18 cellular contexts compared by ENCODE assay signal in genomic region chr16:3591991-3592390, GRCh38. TPM values are rescaled to one million over a fixed set of nuclear protein-coding genes. Genes with fewer than 3 reads are reported as not detected.
DNase-seq lines count a peak whose midpoint lies in the region; ATAC-seq and TF ChIP-seq lines count a peak whose summit lies in the region.
"Had no signal": no experiment of that assay in that cellular context is flagged by ENCODE, and none has a peak within 500 bp of the region (broad histone marks: within the 10 kb centered on the region; RNA-seq: fewer than 3 reads in every experiment).

No MANE protein-coding gene starts in this region.

- ATAC-seq in heart right ventricle (peak in 1 of 8 donors; percentile 26), HG02623 (IDR thresholded peaks at IDR 0.05; ENCODE audit: unreplicated experiment) (no peak)
- ATAC-seq: GM12878, HCT116 had no signal

- CTCF ChIA-PET in HEK293 (lab: Yijun Ruan, JAX), result no interaction called here

- 87 to 89% methylated on average over 6 of the region's 6 CpGs for WGBS in heart right ventricle, 2 donors
- WGBS in suprapubic skin, result 100% methylated on average over 6 of the region's 6 CpGs

- POLR2A ChIA-PET in HEK293 (lab: Yijun Ruan, JAX), result no interaction called here

- H3K9me3 ChIP-seq in heart right ventricle (no peaks in the 10 kb centered on the region), HEK293 (ENCODE audit: control insufficient read depth, insufficient read depth, low read depth, low read length) (no peaks in the 10 kb centered on the region), suprapubic skin (no peaks in the 10 kb centered on the region)
- H3K9me3 ChIP-seq: BE2C, Caco-2 had no signal

- H3K4me1 ChIP-seq in heart right ventricle (peaks cover 0 to 34% (median 10%) of the 10 kb centered on the region in 9 donors), HEK293 (ENCODE audit: control insufficient read depth, insufficient read depth, low read length) (no peaks in the 10 kb centered on the region), suprapubic skin (no peaks in the 10 kb centered on the region)
- H3K4me1 ChIP-seq: BE2C, Caco-2 had no signal

- H3K4me3 ChIP-seq in heart right ventricle (no peak overlapping the region), HEK293 (ENCODE audit: low read depth, low read length) (no peak overlapping the region), suprapubic skin (no peak overlapping the region)
- H3K4me3 ChIP-seq: GM12878 had no signal

- DNase-seq in heart right ventricle (no peak), cardiac septum (ENCODE audit: low spot score) (no peak), epidermal melanocyte (ENCODE audit: insufficient read length, low spot score) (peak; percentile 1), posterior vena cava (ENCODE audit: low spot score) (peak; percentile 53), suprapubic skin (ENCODE audit: low spot score in 2 of 2) (no peak), GM03348 (ENCODE audit: low spot score) (no peak)
- DNase-seq: ACHN; BE2C; Caco-2; CD4-positive, alpha-beta T cell; GF-D8; GOT3 had no signal

- no peaks in the 10 kb centered on the region for H3K27me3 ChIP-seq in heart right ventricle
- H3K27me3 ChIP-seq in suprapubic skin, result no peaks in the 10 kb centered on the region
- H3K27me3 ChIP-seq: BE2C had no signal

- no peak for TF ChIP-seq CTCF in heart right ventricle (IDR thresholded peaks at IDR 0.05)
- no peak for TF ChIP-seq CTCF in HEK293 (tag by site-specific recombination; IDR thresholded peaks at IDR 0.05)
- no peak for TF ChIP-seq CTCF in suprapubic skin (IDR thresholded peaks at IDR 0.05)

- H3K36me3 ChIP-seq in heart right ventricle, result peaks cover 0 to 45% (median 0%) of the 10 kb centered on the region in 9 donors
- peaks cover 0 to 62% of the 10 kb centered on the region in 2 experiments; a peak in 1 of 3 replicates for H3K36me3 ChIP-seq in HEK293 (ENCODE audit: control insufficient read depth in 2 of 2, insufficient read depth in 1 of 2, low read length in 2 of 2)
- H3K36me3 ChIP-seq in suprapubic skin, result peaks cover 35% of the 10 kb centered on the region
- H3K36me3 ChIP-seq: BE2C had no signal

- H3K27ac ChIP-seq in heart right ventricle (peak overlapping the region in 7 of 10 donors; percentile 6 to 60 (median 36)), HEK293 (ENCODE audit: extremely low read depth, low read depth, low read length) (no peak overlapping the region), suprapubic skin (no peak overlapping the region)
- H3K27ac ChIP-seq: C4-2B had no signal

- intact Hi-C loops in heart right ventricle (cut with DNase I), result no loop called here
- intact Hi-C loops in cardiac septum (cut with DNase I), result no loop called here
- intact Hi-C loops in posterior vena cava (cut with DNase I), result no loop called here

- TF ChIP-seq EP300 in suprapubic skin (IDR thresholded peaks at IDR 0.05), result no peak

- no peak for TF ChIP-seq POLR2A in suprapubic skin (IDR thresholded peaks at IDR 0.05)

TF ChIP-seq in HEK293, 187 proteins besides CTCF, POLR2A, EP300 and RAD21:
- peak; percentile 32; the same call in 1 of the 2 replicates for TF ChIP-seq ZNF341 (tag by site-specific recombination; IDR thresholded peaks at IDR 0.05; ENCODE audit: low read depth)
- no peak for TF ChIP-seq ATF2 (tag by site-specific recombination; IDR thresholded peaks at IDR 0.05; ENCODE audit: low read depth)
TF ChIP-seq in HEK293: peak in this region for 1.

RNA-seq across cellular contexts. Expression of gene NLRC3, which starts 14.8 kb away (rescaled TPM):
- total RNA-seq in heart right ventricle (1 to 10 TPM in 6 of 10 donors, under 1 TPM in 4; 0.42 to 2.5 (median 1.1) TPM), cardiac septum (0.67 TPM), posterior vena cava (1 to 10 TPM in 1 of 2 donors, under 1 TPM in 1; 0.81 to 1.0 TPM), suprapubic skin (1 to 10 TPM in 1 of 4 donors, under 1 TPM in 3; 0.16 to 1.2 (median 0.39) TPM)
- under 1 TPM; 0.26 to 0.88 TPM for polyA plus RNA-seq in heart right ventricle
- total RNA-seq: Caco-2, HT-29 had no signal

RNA-seq across cellular contexts. Expression of gene SLX4, which starts 19.4 kb away (rescaled TPM):
- 1 to 10 TPM; 2.4 to 3.6 (median 2.9) TPM for total RNA-seq in heart right ventricle
- polyA plus RNA-seq in heart right ventricle, result 1 to 10 TPM; 1.1 to 4.4 TPM
- total RNA-seq in cardiac septum, result 2.7 TPM
- 1 to 10 TPM; 4.5 to 4.9 TPM for total RNA-seq in posterior vena cava
- total RNA-seq in suprapubic skin, result 1 to 10 TPM; 2.9 to 6.0 (median 4.5) TPM

Comparison
In these comparisons a context has a peak if more than half of its experiments do, and no peak if none do; other contexts are left out.
1. DNase-seq: peak in epidermal melanocyte (single experiment) and posterior vena cava (single experiment); none in heart right ventricle (0 of 2), cardiac septum (single experiment), suprapubic skin (0 of 2) and GM03348 (single experiment).
2. H3K27ac ChIP-seq: peak in heart right ventricle (7 of 10); none in HEK293 (single experiment) and suprapubic skin (single experiment).